In genomic region chr17:40485851-40486512, GRCh38 we compare ENCODE assay signal across 1 cellular context.
TF ChIP-seq lines count a peak whose summit lies in the region.

No MANE protein-coding gene starts in this region.

TF ChIP-seq in SK-N-SH treated with all-trans-retinoic acid at 6 μM for 48 hours, 23 proteins besides CTCF, POLR2A, EP300 and RAD21 (continued from another document):
- TF ChIP-seq ZNF8 (CRISPR knock-in tag; IDR thresholded peaks at IDR 0.05) (no peak), ZC3H10 (CRISPR knock-in tag; IDR thresholded peaks at IDR 0.05) (no peak), ZFP3 (CRISPR knock-in tag; IDR thresholded peaks at IDR 0.05) (no peak), TCF4 (CRISPR knock-in tag; IDR thresholded peaks at IDR 0.05; ENCODE audit: borderline replicate concordance) (no peak)
